ENCODE assay signal across 13 cellular contexts in the genomic region with DNA sequence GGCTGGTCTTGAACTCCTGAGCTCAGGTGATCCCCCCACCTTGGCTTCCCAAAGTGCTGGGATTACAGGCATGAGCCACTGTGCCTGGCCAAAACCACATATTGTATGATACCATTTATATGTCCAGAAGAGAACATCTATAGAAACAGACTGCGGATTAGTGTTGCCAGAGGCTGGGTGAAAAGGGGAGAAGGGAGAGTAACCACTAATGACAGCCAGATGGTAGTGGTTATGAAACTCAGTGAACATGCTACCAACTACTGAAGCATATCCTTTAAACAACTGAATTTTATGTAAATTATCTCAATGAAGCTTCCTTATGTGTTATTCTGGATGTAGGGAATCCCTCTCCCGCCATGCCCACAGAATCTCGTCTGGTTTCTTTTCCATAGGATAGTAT. TPM values are rescaled to one million over a fixed set of nuclear protein-coding genes. Genes with fewer than 3 reads are reported as not detected.
DNase-seq lines count a peak whose midpoint lies in the region; ATAC-seq and TF ChIP-seq lines count a peak whose summit lies in the region.
"Had no signal": no experiment of that assay in that cellular context is flagged by ENCODE, and none has a peak within 500 bp of the region (broad histone marks: within the 10 kb centered on the region; RNA-seq: fewer than 3 reads in every experiment).

No MANE protein-coding gene starts in this region.

- H3K36me3 Mint-ChIP-seq in IgD-negative memory B cell, result peaks cover 1% of the 10 kb centered on the region
- H3K36me3 Mint-ChIP-seq in activated B cell treated with CpG ODN at 0.5 μM for 24 hours (ENCODE audit: low read depth), result peaks cover 10% of the 10 kb centered on the region
- H3K36me3 Mint-ChIP-seq in HFFc6 (ENCODE audit: low read depth), result 0 out of 2 replicates have a peak, but pooled peaks cover 5% of the 10 kb centered on the region

- peaks cover 43 to 53% (median 51%) of the 10 kb centered on the region in 3 donors for H3K4me1 Mint-ChIP-seq in IgD-negative memory B cell
- H3K4me1 Mint-ChIP-seq in activated B cell treated with CpG ODN at 0.5 μM for 24 hours, result peaks cover 92% of the 10 kb centered on the region
- peaks cover 13% of the 10 kb centered on the region for H3K4me1 Mint-ChIP-seq in HFFc6 (ENCODE audit: low read depth)

- in situ Hi-C loops in GM13976 (cut with MboI; ENCODE audit: low sequenced_read_pairs, unreplicated experiment), result no loop called here

- DNase-seq in NCI-H2171 treated with DMSO at 0.1 percent for 48 hours (lab: John Stamatoyannopoulos, UW), result peak; percentile 35
- DNase-seq in NCI-H2171 (lab: John Stamatoyannopoulos, UW), result no peak
- DNase-seq in activated B cell treated with CpG ODN at 0.5 μM for 24 hours, result no peak
- DNase-seq in kidney tubule cell (ENCODE audit: low spot score), result no peak
- no peak for DNase-seq in GM13976 (ENCODE audit: low spot score)
- DNase-seq in HFFc6, result no peak
- DNase-seq: activated CD4-positive, alpha-beta T cell treated with anti-CD3 and anti-CD28 coated beads, Interleukin-2, amount 10 ng/mL, durations not matched to agents 7 days and 5 days; activated naive CD8-positive, alpha-beta T cell treated with anti-CD3 and anti-CD28 coated beads, Interleukin-2, amount 50 U/mL, for 24 hours; activated T-cell treated with anti-CD3 and anti-CD28 coated beads, Interleukin-2, amount 50 U/mL, for 72 hours; left colon; RPMI8226 had no signal

- ATAC-seq in activated B cell treated with CpG ODN at 0.5 μM for 24 hours (ENCODE audit: low read depth) (peak; percentile 59), HG02759 (IDR thresholded peaks at IDR 0.05; ENCODE audit: unreplicated experiment) (no peak)
- ATAC-seq: activated naive CD8-positive, alpha-beta T cell treated with anti-CD3 and anti-CD28 coated beads, Interleukin-2, amount 50 U/mL, for 24 hours; left colon had no signal

- CTCF ChIA-PET in activated B cell treated with CpG ODN at 0.5 μM for 24 hours (lab: Charles Lee), result interaction anchor here (1.1 to 2.7 kb wide), 4 partner anchors 11 to 115 kb away, joined by 3 to 12 read pairs (median 6); no protein-coding TSS in a partner anchor

- H3K9me3 Mint-ChIP-seq in IgD-negative memory B cell (no peaks in the 10 kb centered on the region), activated B cell treated with CpG ODN at 0.5 μM for 24 hours (no peaks in the 10 kb centered on the region), HFFc6 (no peaks in the 10 kb centered on the region)
- H3K9me3 Mint-ChIP-seq: activated CD4-positive, alpha-beta T cell treated with anti-CD3 and anti-CD28 coated beads, Interleukin-2, amount 10 ng/mL, durations not matched to agents 7 days and 5 days; activated naive CD8-positive, alpha-beta T cell treated with anti-CD3 and anti-CD28 coated beads, Interleukin-2, amount 50 U/mL, for 24 hours; activated T-cell treated with anti-CD3 and anti-CD28 coated beads, Interleukin-2, amount 50 U/mL, for 72 hours had no signal

- H3K27ac Mint-ChIP-seq in IgD-negative memory B cell, result peak overlapping the region; percentile 92 to 99 (median 93)
- peak overlapping the region; percentile 92 for H3K27ac Mint-ChIP-seq in activated B cell treated with CpG ODN at 0.5 μM for 24 hours
- no peak overlapping the region for H3K27ac Mint-ChIP-seq in HFFc6
- H3K27ac Mint-ChIP-seq: activated CD4-positive, alpha-beta T cell treated with anti-CD3 and anti-CD28 coated beads, Interleukin-2, amount 10 ng/mL, durations not matched to agents 7 days and 5 days; activated naive CD8-positive, alpha-beta T cell treated with anti-CD3 and anti-CD28 coated beads, Interleukin-2, amount 50 U/mL, for 24 hours; activated T-cell treated with anti-CD3 and anti-CD28 coated beads, Interleukin-2, amount 50 U/mL, for 72 hours had no signal

- intact Hi-C loops in activated B cell treated with CpG ODN at 0.5 μM for 24 hours (cut with micrococcal nuclease), result loop anchor here (1.0 to 5.0 kb wide), 3 partner anchors 12 to 173 kb away; no protein-coding TSS in a partner anchor

- TF ChIP-seq CTCF in activated B cell treated with CpG ODN at 0.5 μM for 24 hours (IDR thresholded peaks at IDR 0.05), result no peak
- TF ChIP-seq CTCF in GM13976 (IDR thresholded peaks at IDR 0.05; ENCODE audit: borderline replicate concordance, control extremely low read depth, extremely low read depth, insufficient read depth, missing control alignments), result no peak
- TF ChIP-seq CTCF in HFFc6 (IDR thresholded peaks at IDR 0.05), result no peak

- no peaks in the 10 kb centered on the region for H3K27me3 Mint-ChIP-seq in IgD-negative memory B cell
- no peaks in the 10 kb centered on the region for H3K27me3 Mint-ChIP-seq in activated B cell treated with CpG ODN at 0.5 μM for 24 hours
- H3K27me3 Mint-ChIP-seq in HFFc6 (ENCODE audit: insufficient read depth), result no peaks in the 10 kb centered on the region; the same call in 1 of the 2 replicates
- H3K27me3 Mint-ChIP-seq: activated CD4-positive, alpha-beta T cell treated with anti-CD3 and anti-CD28 coated beads, Interleukin-2, amount 10 ng/mL, durations not matched to agents 7 days and 5 days; activated naive CD8-positive, alpha-beta T cell treated with anti-CD3 and anti-CD28 coated beads, Interleukin-2, amount 50 U/mL, for 24 hours had no signal

- POLR2A ChIA-PET in activated B cell treated with CpG ODN at 0.5 μM for 24 hours (lab: Charles Lee), result interaction anchor here (0.5 to 3.2 kb wide), 13 partner anchors 9 to 224 kb away, joined by 3 to 60 read pairs (median 5); a partner anchor contains a TSS

- H3K4me3 Mint-ChIP-seq in IgD-negative memory B cell (peak overlapping the region; percentile 57 to 98 (median 82)), activated B cell treated with CpG ODN at 0.5 μM for 24 hours (peak overlapping the region; percentile 66), HFFc6 (no peak overlapping the region)
- H3K4me3 Mint-ChIP-seq: activated CD4-positive, alpha-beta T cell treated with anti-CD3 and anti-CD28 coated beads, Interleukin-2, amount 10 ng/mL, durations not matched to agents 7 days and 5 days; activated naive CD8-positive, alpha-beta T cell treated with anti-CD3 and anti-CD28 coated beads, Interleukin-2, amount 50 U/mL, for 24 hours; activated T-cell treated with anti-CD3 and anti-CD28 coated beads, Interleukin-2, amount 50 U/mL, for 72 hours had no signal

RNA-seq across cellular contexts. Expression of a gene that starts 15.7 kb away (rescaled TPM):
- 11.3 TPM for polyA plus RNA-seq in IgD-negative memory B cell
- 70.9 and 79.8 TPM in 2 replicates for total RNA-seq in activated B cell treated with CpG ODN at 0.5 μM for 24 hours
- total RNA-seq in HFFc6 (2021; fragmentation: NEBNext Ultra II Directional; extraction: Animal tissue kit (Norgen Biotek cat#: 25700)), result 10 to 100 TPM; 12.5 to 17.2 (median 15.7) TPM
